ENCODE assay signal across 24 cellular contexts in the genomic region with DNA sequence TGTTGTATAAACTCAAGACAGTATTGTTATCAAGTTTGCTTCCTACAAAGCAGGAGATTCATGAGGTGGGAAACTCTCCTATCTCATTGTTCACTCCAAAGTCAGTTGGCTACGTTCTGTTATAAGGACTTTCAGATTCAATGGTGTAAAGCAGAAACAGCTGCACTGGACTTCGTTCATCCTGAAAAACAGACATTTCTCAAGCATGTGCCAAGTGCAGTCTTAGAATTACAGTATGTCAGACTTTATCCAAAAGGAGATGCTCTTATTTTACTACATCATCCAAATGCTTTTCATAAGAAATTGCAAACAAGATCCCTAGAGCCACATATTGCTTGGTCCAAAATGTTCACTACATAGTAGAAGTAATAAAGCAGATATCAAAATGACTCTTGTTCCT. TPM values are rescaled to one million over a fixed set of nuclear protein-coding genes. Genes with fewer than 3 reads are reported as not detected.
"Had no signal": no experiment of that assay in that cellular context is flagged by ENCODE, and none has a peak within 500 bp of the region (broad histone marks: within the 10 kb centered on the region; RNA-seq: fewer than 3 reads in every experiment).

No MANE protein-coding gene starts in this region.

- ATAC-seq: foreskin keratinocyte; gastroesophageal sphincter; heart left ventricle; left lobe of liver; natural killer cell treated with Interleukin-12 subunit alpha and Interleukin-12 subunit beta and Interleukin-15 and Interleukin-18, amount 100 ng/mL, for 72 hours; right lobe of liver; stimulated activated effector memory CD8-positive, alpha-beta T cell treated with anti-CD3 and anti-CD28 coated beads, Interleukin-12 subunit alpha, Interleukin-12 subunit beta, amount 100 ng/mL, for 72 hours had no signal

- H3K9me3 ChIP-seq: esophagus muscularis mucosa, gastroesophageal sphincter, heart left ventricle, right lobe of liver, stomach, tibial artery had no signal

- H3K27ac ChIP-seq: dorsolateral prefrontal cortex, foreskin keratinocyte, gastroesophageal sphincter, hepatocyte, neural progenitor cell, parathyroid adenoma, right lobe of liver, stomach had no signal

- DNase-seq: cerebellar nuclear complex; dorsolateral prefrontal cortex; effector CD4-positive, alpha-beta T cell; foreskin keratinocyte; heart left ventricle; kidney; naive B cell; right lobe of liver; stimulated activated CD4-positive, alpha-beta T cell treated with anti-CD3 and anti-CD28 coated beads, Interleukin-2, amount 100 ng/mL, for 24 hours; stimulated activated CD4-positive, alpha-beta T cell treated with anti-CD3 and anti-CD28 coated beads, Interleukin-4, amount 100 ng/mL, for 24 hours; stimulated activated naive CD4-positive, alpha-beta T cell treated with Interleukin-2 at 50 U/mL for 16 hours; stomach; tibial artery had no signal

- H3K27me3 ChIP-seq: esophagus muscularis mucosa, foreskin keratinocyte, gastroesophageal sphincter, heart left ventricle, hepatocyte, neural progenitor cell, right lobe of liver, stomach, tibial artery had no signal

- H3K4me1 ChIP-seq: neural progenitor cell, parathyroid adenoma, right lobe of liver had no signal

- H3K4me3 ChIP-seq: dorsolateral prefrontal cortex, esophagus muscularis mucosa, gastroesophageal sphincter, heart left ventricle, hepatocyte, lung, neural progenitor cell, right lobe of liver, stomach, tibial artery had no signal

- H3K36me3 ChIP-seq: esophagus muscularis mucosa, gastroesophageal sphincter, heart left ventricle, neural progenitor cell, right lobe of liver, stomach, tibial artery had no signal

RNA-seq across cellular contexts. Expression of gene COL21A1, which starts 14.9 kb away (rescaled TPM):
- total RNA-seq: epithelial cell of proximal tubule; mononuclear cell; natural killer cell treated with Interleukin-12 subunit alpha and Interleukin-12 subunit beta and Interleukin-15 and Interleukin-18, amount 100 ng/mL, for 72 hours had no signal
